In the genomic region with DNA sequence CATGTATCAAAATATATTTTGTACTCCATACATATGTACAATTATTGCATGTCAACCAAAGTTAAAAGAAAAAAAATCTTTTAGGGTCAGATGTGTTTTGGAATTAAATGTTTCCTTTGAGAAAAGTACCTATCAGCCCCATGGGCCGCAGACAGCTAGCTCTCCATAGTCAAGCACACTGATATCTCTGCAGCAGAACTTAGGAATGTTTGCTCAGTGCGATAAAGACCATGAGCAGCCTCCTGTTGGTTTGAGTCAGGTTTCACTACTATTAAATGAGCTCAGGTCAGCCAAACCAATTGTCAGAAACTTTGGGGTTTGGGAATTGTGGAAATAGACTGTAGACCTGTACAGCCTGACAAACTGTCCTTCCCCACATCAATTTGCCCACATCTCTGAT, we compare ENCODE assay signal across 20 cellular contexts. TPM values are rescaled to one million over a fixed set of nuclear protein-coding genes. Genes with fewer than 3 reads are reported as not detected.
DNase-seq lines count a peak whose midpoint lies in the region; ATAC-seq, FAIRE-seq and TF ChIP-seq lines count a peak whose summit lies in the region.
"Had no signal": no experiment of that assay in that cellular context is flagged by ENCODE, and none has a peak within 500 bp of the region (broad histone marks: within the 10 kb centered on the region; RNA-seq: fewer than 3 reads in every experiment).

No MANE protein-coding gene starts in this region.

- H3K9me3 ChIP-seq in pancreas, result no peaks in the 10 kb centered on the region
- no peaks in the 10 kb centered on the region for H3K9me3 ChIP-seq in aorta (ENCODE audit: control insufficient read depth, low read length)

- DNase-seq in HuH-7 (ENCODE audit: low spot score) (peak; percentile 43), NCI-H226 (peak; percentile 24), fibroblast of the aortic adventitia (ENCODE audit: low read depth) (peak; percentile 24), pancreas (no peak), foreskin keratinocyte (no peak), aorta (no peak)
- DNase-seq: AML-193; CD4-positive, alpha-beta T cell; DMS153; DMS79; GDM1 had no signal

- ATAC-seq in pancreas (peak in 3 of 4 donors; percentile 55 to 85 (median 72)), HG02840 (IDR thresholded peaks at IDR 0.05; ENCODE audit: low FRiP score, unreplicated experiment) (no peak), foreskin keratinocyte (no peak), aorta (ENCODE audit: low FRiP score) (no peak)

- H3K36me3 ChIP-seq in pancreas, result no peaks in the 10 kb centered on the region
- H3K36me3 ChIP-seq in aorta (ENCODE audit: control insufficient read depth in 1 of 2, insufficient read depth in 2 of 2, low read length in 1 of 2), result no peaks in the 10 kb centered on the region
- H3K36me3 ChIP-seq: HAP-1 had no signal

- TF ChIP-seq CTCF in fibroblast of the aortic adventitia (IDR thresholded peaks at IDR 0.05; ENCODE audit: insufficient read depth, low read length), result no peak
- no peak for TF ChIP-seq CTCF in pancreas (IDR thresholded peaks at IDR 0.05)
- TF ChIP-seq CTCF in foreskin keratinocyte (conservative IDR thresholded peaks at IDR 0.05), result no peak

- FAIRE-seq in pancreas (lab: Jason Lieb, UNC), result no peak
- FAIRE-seq: A204.1, GM12892, GM18507, HTR-8/SVneo had no signal

- H3K27me3 ChIP-seq in pancreas (no peaks in the 10 kb centered on the region), foreskin keratinocyte (no peaks in the 10 kb centered on the region), aorta (ENCODE audit: control insufficient read depth in 1 of 2, insufficient read depth in 2 of 2, low read length in 1 of 2) (no peaks in the 10 kb centered on the region)

- WGBS in pancreas, 2 donors, result 22 to 33% methylated on average over 2 of the region's 2 CpGs
- 59 to 63% methylated on average over 2 of the region's 2 CpGs for WGBS in aorta, 2 donors

- H3K27ac ChIP-seq in pancreas (no peak overlapping the region), foreskin keratinocyte (no peak overlapping the region), aorta (ENCODE audit: low read depth in 1 of 2, low read length in 2 of 2) (no peak overlapping the region)
- H3K27ac ChIP-seq: C4-2B, GM23248 had no signal

- H3K4me3 ChIP-seq in fibroblast of the aortic adventitia (ENCODE audit: low read depth, low read length) (no peak overlapping the region), pancreas (no peak overlapping the region), aorta (ENCODE audit: low read length in 2 of 2) (no peak overlapping the region)
- H3K4me3 ChIP-seq: GM23248, HAP-1 had no signal

- H3K4me1 ChIP-seq in pancreas, result no peaks in the 10 kb centered on the region
- no peaks in the 10 kb centered on the region for H3K4me1 ChIP-seq in foreskin keratinocyte
- H3K4me1 ChIP-seq in aorta (ENCODE audit: control insufficient read depth in 1 of 2, insufficient read depth in 2 of 2, low read length in 2 of 2), result no peaks in the 10 kb centered on the region
- H3K4me1 ChIP-seq: HAP-1 had no signal

- intact Hi-C loops in pancreas (cut with DNase I) (no loop called here), aorta (cut with DNase I) (no loop called here)

RNA-seq across cellular contexts. Expression of a gene that starts 33.7 kb away (rescaled TPM):
- not detected in 2 replicates for total RNA-seq in fibroblast of the aortic adventitia (ENCODE audit: low replicate concordance)
- total RNA-seq in pancreas, result under 1 TPM in 1 of 6 donors, not detected in 5; 0.06 TPM
- under 1 TPM in 1 of 2 donors, not detected in 1; under 0.01 TPM for polyA plus RNA-seq in pancreas
- not detected in 2 replicates for total RNA-seq in foreskin keratinocyte
- polyA plus RNA-seq in foreskin keratinocyte, result not detected in 2 replicates
- not detected for total RNA-seq in aorta
- polyA plus RNA-seq in aorta, result 10 to 100 TPM in 1 of 2 donors, under 1 TPM in 1; 0.03 to 24.8 TPM
- polyA plus RNA-seq: BJ, GM23248 had no signal

Comparison
In these comparisons a context has a peak if more than half of its experiments do, and no peak if none do; other contexts are left out.
1. DNase-seq: peak in HuH-7 (single experiment), NCI-H226 (single experiment) and fibroblast of the aortic adventitia (single experiment); none in pancreas (0 of 6), foreskin keratinocyte (0 of 2) and aorta (0 of 2).
2. ATAC-seq: peak in pancreas (3 of 4); none in HG02840 (single experiment), foreskin keratinocyte (single experiment) and aorta (single experiment).